In genomic region chr10:89095701-89096391, GRCh38 we compare ENCODE assay signal across 16 cellular contexts.
DNase-seq lines count a peak whose midpoint lies in the region; ATAC-seq and TF ChIP-seq lines count a peak whose summit lies in the region.
"Had no signal": no experiment of that assay in that cellular context is flagged by ENCODE, and none has a peak within 500 bp of the region (broad histone marks: within the 10 kb centered on the region; RNA-seq: fewer than 3 reads in every experiment).

No MANE protein-coding gene starts in this region.

- no peaks in the 10 kb centered on the region for H3K27me3 ChIP-seq in GM23338 (ENCODE audit: insufficient read depth)
- no peaks in the 10 kb centered on the region for H3K27me3 ChIP-seq in PC-3 (ENCODE audit: low read length)
- no peaks in the 10 kb centered on the region for H3K27me3 ChIP-seq in left lung

- H3F3A ChIP-seq in GM23338 (replicated peaks; ENCODE audit: low read depth) (no peaks in the 10 kb centered on the region), PC-3 (ENCODE audit: low read length, unreplicated experiment) (no peaks in the 10 kb centered on the region)

- H3K27ac ChIP-seq in GM23338 (ENCODE audit: low read depth) (no peak overlapping the region), PC-3 (ENCODE audit: low read length) (no peak overlapping the region), left lung (no peak overlapping the region)
- H3K27ac ChIP-seq: GM23248 had no signal

- H3K27ac Mint-ChIP-seq in GM23338, result no peak overlapping the region
- H3K27ac Mint-ChIP-seq in stimulated activated memory B cell treated with anti-CD40 and anti-IgM and Interleukin-4, amounts not matched to agents 10 μg/mL and 1 μg/mL and 100 μg/mL, for 72 hours, result no peak overlapping the region
- no peak overlapping the region for H3K27ac Mint-ChIP-seq in activated CD8-positive, alpha-beta memory T cell treated with anti-CD3 and anti-CD28 coated beads, Interleukin-2, amount 10 ng/mL, durations not matched to agents 7 days and 5 days
- H3K27ac Mint-ChIP-seq: B cell; CD4-positive, alpha-beta memory T cell; IgD-negative memory B cell had no signal

- H3K9me3 Mint-ChIP-seq in GM23338, result no peaks in the 10 kb centered on the region
- H3K9me3 Mint-ChIP-seq in stimulated activated memory B cell treated with anti-CD40 and anti-IgM and Interleukin-4, amounts not matched to agents 10 μg/mL and 1 μg/mL and 100 μg/mL, for 72 hours, result no peaks in the 10 kb centered on the region
- H3K9me3 Mint-ChIP-seq in activated CD8-positive, alpha-beta memory T cell treated with anti-CD3 and anti-CD28 coated beads, Interleukin-2, amount 10 ng/mL, durations not matched to agents 7 days and 5 days (ENCODE audit: low read depth), result no peaks in the 10 kb centered on the region
- H3K9me3 Mint-ChIP-seq: CD4-positive, alpha-beta memory T cell; IgD-negative memory B cell had no signal

- no TSS peak for BruUV-seq in PC-3 (replicated peaks; lab: Mats Ljungman, UMichigan)

- POLR2A ChIA-PET in PC-3 (lab: Charles Lee; ENCODE audit: unreplicated experiment), result no interaction called here

- H4K20me1 ChIP-seq in GM23338 (replicated peaks; ENCODE audit: insufficient read depth) (no peaks in the 10 kb centered on the region), PC-3 (ENCODE audit: low read length) (no peaks in the 10 kb centered on the region)

- H3K79me2 ChIP-seq in GM23338 (replicated peaks; ENCODE audit: insufficient read depth) (no peaks in the 10 kb centered on the region), PC-3 (ENCODE audit: low read length) (no peaks in the 10 kb centered on the region)

- intact Hi-C loops in PC-3 (cut with micrococcal nuclease), result no loop called here
- intact Hi-C loops in left lung (cut with DNase I), result no loop called here

- H3K9me2 ChIP-seq in GM23338 (ENCODE audit: insufficient read depth), result no peaks in the 10 kb centered on the region
- no peaks in the 10 kb centered on the region for H3K9me2 ChIP-seq in PC-3 (replicated peaks; ENCODE audit: low read length)

- H2AFZ ChIP-seq in GM23338 (0 out of 2 replicates have a peak overlapping the region, but pooled peaks have one; percentile 8), PC-3 (ENCODE audit: low read length) (no peak overlapping the region)
- H2AFZ ChIP-seq: GM23248 had no signal

- DNase-seq in GM23338 (ENCODE audit: low spot score) (no peak), PC-3 (peak; percentile 19), left lung (no peak), HuH-7 (ENCODE audit: low spot score) (no peak), NCI-H69 (lab: John Stamatoyannopoulos, UW) (no peak)
- no peak for DNase-seq in activated CD8-positive, alpha-beta memory T cell treated with anti-CD3 and anti-CD28 coated beads, Interleukin-2, amount 10 ng/mL, durations not matched to agents 7 days and 5 days
- DNase-seq: C1 segment of cervical spinal cord; CD4-positive, alpha-beta memory T cell; DMS153; DND-41; GDM1; GM23248; H7 had no signal

- H3K4me3 ChIP-seq in GM23338 (no peak overlapping the region), PC-3 (ENCODE audit: low read length) (no peak overlapping the region), left lung (no peak overlapping the region)
- H3K4me3 ChIP-seq: GM23248 had no signal

- ATAC-seq in GM23338, result no peak
- no peak for ATAC-seq in PC-3
- peak; percentile 41 for ATAC-seq in left lung
- ATAC-seq in stimulated activated memory B cell treated with anti-CD40 and anti-IgM and Interleukin-4, amounts not matched to agents 10 μg/mL and 1 μg/mL and 100 μg/mL, for 72 hours, result peak; percentile 59
- no peak for ATAC-seq in activated CD8-positive, alpha-beta memory T cell treated with anti-CD3 and anti-CD28 coated beads, Interleukin-2, amount 10 ng/mL, durations not matched to agents 7 days and 5 days

- H3K36me3 ChIP-seq in GM23338 (ENCODE audit: insufficient read depth), result no peaks in the 10 kb centered on the region
- no peaks in the 10 kb centered on the region for H3K36me3 ChIP-seq in PC-3 (ENCODE audit: low read depth, low read length)
- no peaks in the 10 kb centered on the region for H3K36me3 ChIP-seq in left lung

- H3K27me3 Mint-ChIP-seq in GM23338 (ENCODE audit: insufficient read depth, low read depth, poor library complexity), result no peaks in the 10 kb centered on the region
- no peaks in the 10 kb centered on the region for H3K27me3 Mint-ChIP-seq in stimulated activated memory B cell treated with anti-CD40 and anti-IgM and Interleukin-4, amounts not matched to agents 10 μg/mL and 1 μg/mL and 100 μg/mL, for 72 hours
- no peaks in the 10 kb centered on the region for H3K27me3 Mint-ChIP-seq in activated CD8-positive, alpha-beta memory T cell treated with anti-CD3 and anti-CD28 coated beads, Interleukin-2, amount 10 ng/mL, durations not matched to agents 7 days and 5 days
- H3K27me3 Mint-ChIP-seq: B cell; CD4-positive, alpha-beta memory T cell had no signal

- H3K4me1 ChIP-seq in GM23338 (ENCODE audit: insufficient read depth) (0 out of 2 replicates have a peak, but pooled peaks cover 3% of the 10 kb centered on the region), PC-3 (ENCODE audit: insufficient read depth, low read length) (no peaks in the 10 kb centered on the region), left lung (peaks cover 6 to 16% of the 10 kb centered on the region in 2 donors)

- H3K36me3 Mint-ChIP-seq in GM23338 (ENCODE audit: low read depth), result no peaks in the 10 kb centered on the region
- H3K36me3 Mint-ChIP-seq in stimulated activated memory B cell treated with anti-CD40 and anti-IgM and Interleukin-4, amounts not matched to agents 10 μg/mL and 1 μg/mL and 100 μg/mL, for 72 hours, result no peaks in the 10 kb centered on the region
- H3K36me3 Mint-ChIP-seq in activated CD8-positive, alpha-beta memory T cell treated with anti-CD3 and anti-CD28 coated beads, Interleukin-2, amount 10 ng/mL, durations not matched to agents 7 days and 5 days, result no peaks in the 10 kb centered on the region
- H3K36me3 Mint-ChIP-seq: CD4-positive, alpha-beta memory T cell; IgD-negative memory B cell had no signal

- H3K9me3 ChIP-seq in PC-3 (ENCODE audit: low read length) (no peaks in the 10 kb centered on the region), left lung (no peaks in the 10 kb centered on the region)

- H3K9ac ChIP-seq in PC-3 (ENCODE audit: low read length), result no peak overlapping the region
- H3K9ac ChIP-seq: GM23248 had no signal

- H3K4me2 ChIP-seq in GM23338 (no peak overlapping the region), PC-3 (ENCODE audit: low read length) (no peak overlapping the region)

- CTCF ChIA-PET in PC-3 (lab: Charles Lee), result no interaction called here
- CTCF ChIA-PET in activated CD8-positive, alpha-beta memory T cell treated with anti-CD3 and anti-CD28 coated beads, Interleukin-2, amount 10 ng/mL, durations not matched to agents 7 days and 5 days (lab: Charles Lee), result no interaction called here

- H3K4me1 Mint-ChIP-seq in GM23338, result peaks cover 4% of the 10 kb centered on the region; the same call in 1 of the 3 replicates
- no peaks in the 10 kb centered on the region for H3K4me1 Mint-ChIP-seq in stimulated activated memory B cell treated with anti-CD40 and anti-IgM and Interleukin-4, amounts not matched to agents 10 μg/mL and 1 μg/mL and 100 μg/mL, for 72 hours
- peaks cover 15% of the 10 kb centered on the region for H3K4me1 Mint-ChIP-seq in activated CD8-positive, alpha-beta memory T cell treated with anti-CD3 and anti-CD28 coated beads, Interleukin-2, amount 10 ng/mL, durations not matched to agents 7 days and 5 days
- H3K4me1 Mint-ChIP-seq: B cell had no signal

- H3K4me3 Mint-ChIP-seq in GM23338, result no peak overlapping the region
- no peak overlapping the region for H3K4me3 Mint-ChIP-seq in stimulated activated memory B cell treated with anti-CD40 and anti-IgM and Interleukin-4, amounts not matched to agents 10 μg/mL and 1 μg/mL and 100 μg/mL, for 72 hours
- no peak overlapping the region for H3K4me3 Mint-ChIP-seq in activated CD8-positive, alpha-beta memory T cell treated with anti-CD3 and anti-CD28 coated beads, Interleukin-2, amount 10 ng/mL, durations not matched to agents 7 days and 5 days
- H3K4me3 Mint-ChIP-seq: B cell; CD4-positive, alpha-beta memory T cell; IgD-negative memory B cell had no signal

- no peak for TF ChIP-seq CTCF in GM23338 (conservative IDR thresholded peaks at IDR 0.05; ENCODE audit: low read depth in 2 of 2)
- TF ChIP-seq CTCF in PC-3 (conservative IDR thresholded peaks at IDR 0.05; ENCODE audit: low read depth, low read length), result no peak
- TF ChIP-seq CTCF in left lung (IDR thresholded peaks at IDR 0.05), result no peak

TF ChIP-seq in GM23338, 12 proteins besides CTCF, POLR2A, EP300 and RAD21 (continues in another document):
- TF ChIP-seq ZNF114 (CRISPR knock-in tag; IDR thresholded peaks at IDR 0.05), result no peak

Comparison
In these comparisons a context has a peak if more than half of its experiments do, and no peak if none do; other contexts are left out.
1. ATAC-seq: peak in left lung (single experiment) and stimulated activated memory B cell treated with anti-CD40 and anti-IgM and Interleukin-4, amounts not matched to agents 10 μg/mL and 1 μg/mL and 100 μg/mL, for 72 hours (single experiment); none in GM23338 (single experiment), PC-3 (single experiment) and activated CD8-positive, alpha-beta memory T cell treated with anti-CD3 and anti-CD28 coated beads, Interleukin-2, amount 10 ng/mL, durations not matched to agents 7 days and 5 days (single experiment).